19 cellular contexts compared by ENCODE assay signal in genomic region chr19:36401475-36401874, GRCh38. TPM values are rescaled to one million over a fixed set of nuclear protein-coding genes. Genes with fewer than 3 reads are reported as not detected.
DNase-seq lines count a peak whose midpoint lies in the region; ATAC-seq and TF ChIP-seq lines count a peak whose summit lies in the region.
"Had no signal": no experiment of that assay in that cellular context is flagged by ENCODE, and none has a peak within 500 bp of the region (broad histone marks: within the 10 kb centered on the region; RNA-seq: fewer than 3 reads in every experiment).

No MANE protein-coding gene starts in this region.

- BruUV-seq in PC-9 (replicated peaks; lab: Mats Ljungman, UMichigan): no TSS peak

- intact Hi-C loops in right lobe of liver (cut with DNase I) (no loop called here), activated B cell treated with CpG ODN at 0.5 μM for 24 hours (cut with micrococcal nuclease) (loop anchor here (1.0 to 2.0 kb wide), 2 partner anchors 22 to 91 kb away; partner anchors contain the start of gene ZFP14), PC-9 (cut with micrococcal nuclease; ENCODE audit: unreplicated experiment) (no loop called here)

- H4K20me1 ChIP-seq in PC-9 (ENCODE audit: insufficient read depth): no peaks in the 10 kb centered on the region

- H3K4me1 Mint-ChIP-seq in activated B cell treated with CpG ODN at 0.5 μM for 24 hours (peaks cover 22% of the 10 kb centered on the region), osteocyte (ENCODE audit: unreplicated experiment) (no peaks in the 10 kb centered on the region)

- TF ChIP-seq RAD21 in liver (IDR thresholded peaks at IDR 0.05): no peak

- no peak for TF ChIP-seq POLR2A in right lobe of liver (IDR thresholded peaks at IDR 0.05)

- H3K9me2 ChIP-seq in PC-9 (ENCODE audit: insufficient read depth): no peaks in the 10 kb centered on the region

- peaks cover 1 to 23% (median 6%) of the 10 kb centered on the region in 4 donors for H3K36me3 ChIP-seq in liver (ENCODE audit: control insufficient read depth in 4 of 4, insufficient read depth in 3 of 4, low read depth in 1 of 4, low read length in 3 of 4)
- peaks cover 0 to 7% (median 0%) of the 10 kb centered on the region in 4 donors for H3K36me3 ChIP-seq in right lobe of liver
- H3K36me3 ChIP-seq in PC-9 (ENCODE audit: low read depth): no peaks in the 10 kb centered on the region

- H3K4me3 ChIP-seq in liver (ENCODE audit: low read depth in 1 of 3, low read length in 3 of 3): peak overlapping the region in 2 of 3 donors; percentile 2 to 26
- no peak overlapping the region for H3K4me3 ChIP-seq in right lobe of liver
- H3K4me3 ChIP-seq in PC-9: no peak overlapping the region; the same call in 1 of the 2 replicates
- H3K4me3 ChIP-seq: GM23248 had no signal

- no peaks in the 10 kb centered on the region for H3K4me1 ChIP-seq in liver (ENCODE audit: control insufficient read depth in 4 of 4, insufficient read depth in 4 of 4, low read length in 3 of 4)
- H3K4me1 ChIP-seq in right lobe of liver: no peaks in the 10 kb centered on the region
- H3K4me1 ChIP-seq in PC-9 (replicated peaks; ENCODE audit: insufficient read depth): no peaks in the 10 kb centered on the region

- H3K27me3 ChIP-seq in liver (ENCODE audit: control insufficient read depth in 4 of 4, insufficient read depth in 4 of 4, low read length in 3 of 4): no peaks in the 10 kb centered on the region
- H3K27me3 ChIP-seq in right lobe of liver: no peaks in the 10 kb centered on the region
- H3K27me3 ChIP-seq in PC-9 (ENCODE audit: insufficient read depth, low read depth): 0 out of 2 replicates have a peak, but pooled peaks cover 2% of the 10 kb centered on the region

- H3K9me3 Mint-ChIP-seq in activated B cell treated with CpG ODN at 0.5 μM for 24 hours (peaks cover 7% of the 10 kb centered on the region), osteocyte (ENCODE audit: unreplicated experiment) (peaks cover 38% of the 10 kb centered on the region)

- H3K9ac ChIP-seq in liver (ENCODE audit: low read depth in 1 of 2, low read length in 2 of 2): no peak overlapping the region
- H3K9ac ChIP-seq: GM23248 had no signal

- H3K27me3 Mint-ChIP-seq in activated B cell treated with CpG ODN at 0.5 μM for 24 hours (no peaks in the 10 kb centered on the region), osteocyte (ENCODE audit: unreplicated experiment) (no peaks in the 10 kb centered on the region)

- no peaks in the 10 kb centered on the region for H3F3A ChIP-seq in PC-9 (ENCODE audit: insufficient read depth, low read depth)

- TF ChIP-seq CTCF in liver (IDR thresholded peaks at IDR 0.05; ENCODE audit: low read depth, low read length, missing input control) (no peak), right lobe of liver (IDR thresholded peaks at IDR 0.05) (no peak), activated B cell treated with CpG ODN at 0.5 μM for 24 hours (IDR thresholded peaks at IDR 0.05) (no peak), osteocyte (IDR thresholded peaks at IDR 0.05) (no peak), PC-9 (conservative IDR thresholded peaks at IDR 0.05) (no peak)

- peaks cover 63% of the 10 kb centered on the region for H3K36me3 Mint-ChIP-seq in activated B cell treated with CpG ODN at 0.5 μM for 24 hours (ENCODE audit: low read depth)
- peaks cover 83% of the 10 kb centered on the region for H3K36me3 Mint-ChIP-seq in osteocyte (ENCODE audit: unreplicated experiment)

- peak overlapping the region; percentile 69 for H3K4me3 Mint-ChIP-seq in activated B cell treated with CpG ODN at 0.5 μM for 24 hours
- H3K4me3 Mint-ChIP-seq in osteocyte (ENCODE audit: unreplicated experiment): no peak overlapping the region

- WGBS in liver: 93% methylated on average over 7 of the region's 7 CpGs
- WGBS in right lobe of liver (ENCODE audit: insufficient coverage, low coverage, low lambda C conversion rate, missing lambda C conversion rate): 78% methylated on average over 7 of the region's 7 CpGs

- H3K27ac ChIP-seq in liver (ENCODE audit: low read depth in 1 of 2, low read length in 2 of 2) (no peak overlapping the region), right lobe of liver (no peak overlapping the region), PC-9 (no peak overlapping the region)
- H3K27ac ChIP-seq: GM23248 had no signal

- CTCF ChIA-PET in activated B cell treated with CpG ODN at 0.5 μM for 24 hours (lab: Charles Lee) (no interaction called here), PC-9 (lab: Charles Lee) (no interaction called here)

- H3K4me2 ChIP-seq in PC-9: no peak overlapping the region

- no peaks in the 10 kb centered on the region for H3K79me2 ChIP-seq in PC-9 (ENCODE audit: low read depth)

- H3K9me3 ChIP-seq in liver (ENCODE audit: control insufficient read depth in 4 of 4, low read length in 3 of 4) (peaks cover 17 to 34% (median 21%) of the 10 kb centered on the region in 4 donors), right lobe of liver (peaks cover 0 to under 1% (median 0%) of the 10 kb centered on the region in 4 donors), PC-9 (ENCODE audit: insufficient read depth, low read depth) (peaks cover 20% of the 10 kb centered on the region; the same call in 1 of the 2 replicates)

- ATAC-seq in right lobe of liver (no peak), activated B cell treated with CpG ODN at 0.5 μM for 24 hours (ENCODE audit: low read depth) (peak; percentile 95)
- ATAC-seq: PC-3 had no signal

- no peak overlapping the region for H2AFZ ChIP-seq in PC-9
- H2AFZ ChIP-seq: GM23248 had no signal

- POLR2A ChIA-PET in activated B cell treated with CpG ODN at 0.5 μM for 24 hours (lab: Charles Lee): interaction anchor here (0.8 to 1.4 kb wide), 4 partner anchors 17 to 387 kb away, joined by 3 to 10 read pairs (median 8); partner anchors contain the start of genes ALKBH6, ZFP14, ZFP82 and ZNF566
- POLR2A ChIA-PET in PC-9 (lab: Charles Lee; ENCODE audit: unreplicated experiment): no interaction called here

- H3K27ac Mint-ChIP-seq in activated B cell treated with CpG ODN at 0.5 μM for 24 hours (peak overlapping the region; percentile 85), osteocyte (ENCODE audit: unreplicated experiment) (no peak overlapping the region)

- no peak for DNase-seq in right lobe of liver
- DNase-seq in NOMO-1 (lab: John Stamatoyannopoulos, UW; ENCODE audit: unreplicated experiment in 2 of 2): peak; percentile 1 to 46
- DNase-seq in activated B cell treated with CpG ODN at 0.5 μM for 24 hours: no peak
- no peak for DNase-seq in osteocyte (ENCODE audit: extremely low spot score, unreplicated experiment)
- no peak for DNase-seq in HK-2 (ENCODE audit: unreplicated experiment)
- no peak for DNase-seq in PC-9
- DNase-seq in NCI-H2227 treated with DMSO at 0.1 percent for 48 hours (lab: John Stamatoyannopoulos, UW): no peak
- DNase-seq: DMS53, GM23248, KG1, NCI-H1417, NCI-H1930, NCI-H2171 treated with DMSO at 0.1 percent for 48 hours, NCI-H510A, NCI-H82, PC-3, T-helper 1 cell had no signal

TF ChIP-seq in liver, 16 proteins besides CTCF, POLR2A, EP300 and RAD21:
- TF ChIP-seq GABPA (IDR thresholded peaks at IDR 0.05 in 1 of 2, conservative IDR thresholded peaks at IDR 0.05 in 1 of 2) (no peak), FOXA2 (IDR thresholded peaks at IDR 0.05) (no peak), TAF1 (conservative IDR thresholded peaks at IDR 0.05) (no peak)
TF ChIP-seq in liver: peak in this region for 0.

RNA-seq across cellular contexts. Expression of gene ZFP82, which starts 17.0 kb away (rescaled TPM):
- 1 to 10 TPM; 1.3 to 3.1 TPM for total RNA-seq in liver
- under 1 TPM; 0.40 to 0.79 TPM for polyA plus RNA-seq in liver
- total RNA-seq in right lobe of liver: 1 to 10 TPM in 1 of 6 experiments, under 1 TPM in 5; 0.26 to 1.2 (median 0.74) TPM
- total RNA-seq in activated B cell treated with CpG ODN at 0.5 μM for 24 hours: 10.4 and 11.4 TPM in 2 replicates
- 8.9 TPM in 2 replicates for total RNA-seq in osteocyte
- 1.8 and 1.9 TPM in 2 replicates for total RNA-seq in PC-9 (2021)
- total RNA-seq: A172 had no signal

RNA-seq across cellular contexts. Expression of gene ZFP14, which starts 22.5 kb away (rescaled TPM):
- total RNA-seq in liver: 1 to 10 TPM; 3.4 to 5.1 TPM
- 1 to 10 TPM in 1 of 2 donors, under 1 TPM in 1; 0.43 to 3.4 TPM for polyA plus RNA-seq in liver
- 1 to 10 TPM; 1.1 to 1.9 (median 1.8) TPM for total RNA-seq in right lobe of liver
- total RNA-seq in activated B cell treated with CpG ODN at 0.5 μM for 24 hours: 7.7 and 10.4 TPM in 2 replicates
- 6.0 and 6.6 TPM in 2 replicates for total RNA-seq in osteocyte
- total RNA-seq in PC-9 (2021): 5.9 and 6.7 TPM in 2 replicates

Comparison
In these comparisons a context has a peak if more than half of its experiments do, and no peak if none do; other contexts are left out.
1. H3K4me3 ChIP-seq: peak in liver (2 of 3); none in right lobe of liver (0 of 3) and PC-9 (single experiment).
2. DNase-seq: peak in NOMO-1 (2 of 2); none in right lobe of liver (0 of 3), activated B cell treated with CpG ODN at 0.5 μM for 24 hours (single experiment), osteocyte (single experiment), HK-2 (single experiment), PC-9 (0 of 2) and NCI-H2227 treated with DMSO at 0.1 percent for 48 hours (single experiment).